In the genomic region with DNA sequence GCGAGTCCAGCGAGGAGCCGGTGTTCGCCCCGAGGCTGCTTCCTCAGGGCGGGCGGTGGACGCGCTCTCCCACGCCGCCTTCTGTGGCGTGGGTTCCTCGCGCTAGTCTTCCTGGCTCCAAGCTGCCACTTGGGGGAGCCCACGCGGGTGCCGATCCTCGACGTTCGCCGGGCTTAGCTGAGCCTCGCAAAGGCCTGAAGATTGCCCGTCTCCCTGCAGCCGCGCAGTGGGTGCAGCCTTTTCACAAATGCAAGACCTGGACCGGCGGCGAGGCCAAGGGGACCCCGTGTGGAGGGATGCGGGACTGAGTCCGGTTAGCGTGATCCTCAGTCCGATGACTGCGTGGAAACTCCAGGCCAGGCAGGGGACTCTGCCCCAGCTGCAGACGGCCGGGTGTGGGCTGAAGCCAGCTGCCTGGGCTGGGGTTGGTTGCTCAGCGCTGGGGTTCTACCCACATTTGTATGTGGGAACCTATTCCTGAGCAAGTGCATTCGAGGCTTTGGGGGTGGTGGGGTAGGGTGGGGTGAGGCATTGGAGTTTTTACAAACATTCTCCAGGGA, we compare ENCODE assay signal across 8 cellular contexts. TPM values are rescaled to one million over a fixed set of nuclear protein-coding genes. Genes with fewer than 3 reads are reported as not detected.
DNase-seq lines count a peak whose midpoint lies in the region; ATAC-seq and TF ChIP-seq lines count a peak whose summit lies in the region.

No MANE protein-coding gene starts in this region.

- 0% methylated on average over 15 to 22 of the region's 38 CpGs for WGBS in lower leg skin, 2 donors
- 1% methylated on average over 36 of the region's 38 CpGs; no CpG with 5 or more reads in 1 of the 2 donors for WGBS in transverse colon (ENCODE audit: low coverage in 1 of 2), 2 donors

- intact Hi-C loops in lower leg skin (cut with DNase I; ENCODE audit: low total_unique reads): loop anchor here (5.0 kb wide), 1 partner anchor 645 kb away; no protein-coding TSS in a partner anchor
- intact Hi-C loops in transverse colon (cut with DNase I; ENCODE audit: low total_unique reads): no loop called here

- peak in 3 of 4 experiments; percentile 69 to 77 (median 77) for DNase-seq in activated CD4-positive, CD25-positive, alpha-beta regulatory T cell (lab: John Stamatoyannopoulos, UW)
- DNase-seq in H7 (peak; percentile 72), NCI-H345 (lab: John Stamatoyannopoulos, UW) (peak; percentile 92), lower leg skin (ENCODE audit: low spot score in 2 of 2) (peak in 1 of 2 donors; percentile 95), transverse colon (no peak), A172 (ENCODE audit: low spot score) (no peak)

- H3K4me3 Mint-ChIP-seq in brain: peak overlapping the region; percentile 90 to 97 (median 90)

- H3K36me3 ChIP-seq in H7 (replicated peaks; ENCODE audit: control insufficient read depth, insufficient read depth, low read length): no peaks in the 10 kb centered on the region
- H3K36me3 ChIP-seq in transverse colon: no peaks in the 10 kb centered on the region

- peaks cover 0 to 8% (median 3%) of the 10 kb centered on the region in 5 experiments for H3K9me3 Mint-ChIP-seq in brain

- in situ Hi-C loops in transverse colon (cut with MboI; ENCODE audit: low pct_ligation_motif_present in 1 of 4, low pct_unique_long_range_greater_than_20kb in 1 of 4, low sequenced_read_pairs in 3 of 4): no loop called here

- H3K27me3 Mint-ChIP-seq in brain: peaks cover 12% of the 10 kb centered on the region

- peaks cover 58% of the 10 kb centered on the region for H3K4me1 Mint-ChIP-seq in brain

- H3K4me3 ChIP-seq in H7 (ENCODE audit: insufficient read depth, low read depth, low read length): peak overlapping the region; percentile 85
- H3K4me3 ChIP-seq in lower leg skin (ENCODE audit: low read depth, poor library complexity, severe bottlenecking): peak overlapping the region; percentile 46
- H3K4me3 ChIP-seq in transverse colon: peak overlapping the region; percentile 35 to 89 (median 71)

- no peaks in the 10 kb centered on the region for H3K36me3 Mint-ChIP-seq in brain

- H3K27ac ChIP-seq in transverse colon: peak overlapping the region; percentile 90 to 95 (median 94)

- H3K27ac Mint-ChIP-seq in brain: peak overlapping the region; percentile 90 to 98 (median 94)

- H3K27me3 ChIP-seq in H7 (ENCODE audit: control insufficient read depth, insufficient read depth, low read length): 0 out of 2 replicates have a peak, but pooled peaks cover 2% of the 10 kb centered on the region
- H3K27me3 ChIP-seq in transverse colon: no peaks in the 10 kb centered on the region

- no peaks in the 10 kb centered on the region for H3K9me3 ChIP-seq in transverse colon

- H3K4me1 ChIP-seq in transverse colon: peaks cover 9 to 28% (median 22%) of the 10 kb centered on the region in 4 donors

- TF ChIP-seq EP300 in transverse colon (IDR thresholded peaks at IDR 0.05; ENCODE audit: low read depth): no peak

- no peak for TF ChIP-seq POLR2A in lower leg skin (IDR thresholded peaks at IDR 0.05)
- TF ChIP-seq POLR2A in transverse colon (IDR thresholded peaks at IDR 0.05): no peak

- ATAC-seq in activated CD4-positive, CD25-positive, alpha-beta regulatory T cell treated with anti-CD3 and anti-CD28 coated beads, Interleukin-2, amount 50 U/mL, for 24 hours: no peak

- peak; percentile 60 to 68 for TF ChIP-seq CTCF in brain (conservative IDR thresholded peaks at IDR 0.05)
- TF ChIP-seq CTCF in lower leg skin (IDR thresholded peaks at IDR 0.05): no peak
- peak; percentile 38 to 70 (median 48) for TF ChIP-seq CTCF in transverse colon (IDR thresholded peaks at IDR 0.05)

RNA-seq across cellular contexts. Expression of a gene that starts 16.6 kb away (rescaled TPM):
- total RNA-seq in H7 (2014; rRNA removed; shearing (Covaris generic)): 54.8 and 57.7 TPM in 2 replicates
- polyA plus RNA-seq in brain (ENCODE audit: insufficient read depth, low read depth, low replicate concordance): 240 TPM
- 10 to 100 TPM in 3 of 4 donors, 1 to 10 TPM in 1; 9.4 to 27.4 (median 18.0) TPM for total RNA-seq in lower leg skin
- 10 to 100 TPM; 12.5 to 23.6 (median 17.1) TPM for total RNA-seq in transverse colon
- 85.2 and 86.5 TPM in 2 replicates for total RNA-seq in A172 (2014; rRNA removed; shearing (Covaris generic))

RNA-seq across cellular contexts. Expression of a gene that starts 45.6 kb away (rescaled TPM):
- total RNA-seq in H7 (2014; rRNA removed; shearing (Covaris generic)): not detected in 2 replicates
- polyA plus RNA-seq in brain (ENCODE audit: insufficient read depth, low read depth, low replicate concordance): not detected
- not detected for total RNA-seq in lower leg skin
- total RNA-seq in transverse colon: not detected
- total RNA-seq in A172 (2014; rRNA removed; shearing (Covaris generic)): not detected in 2 replicates

RNA-seq across cellular contexts. Expression of a gene that starts 48.2 kb away (rescaled TPM):
- total RNA-seq in H7 (2014; rRNA removed; shearing (Covaris generic)): 2.4 and 3.0 TPM in 2 replicates
- polyA plus RNA-seq in brain (ENCODE audit: insufficient read depth, low read depth, low replicate concordance): 4.7 TPM
- under 1 TPM in 1 of 4 donors, not detected in 3; 0.62 TPM for total RNA-seq in lower leg skin
- under 1 TPM in 1 of 4 donors, not detected in 3; 0.48 TPM for total RNA-seq in transverse colon
- not detected in 2 replicates for total RNA-seq in A172 (2014; rRNA removed; shearing (Covaris generic))

Comparison
In these comparisons a context has a peak if more than half of its experiments do, and no peak if none do; other contexts are left out.
1. DNase-seq: peak in activated CD4-positive, CD25-positive, alpha-beta regulatory T cell (3 of 4), H7 (single experiment) and NCI-H345 (single experiment); none in transverse colon (single experiment) and A172 (single experiment).
2. CTCF ChIP-seq: peak in brain (2 of 2) and transverse colon (5 of 5); none in lower leg skin (0 of 3).
3. Peak in every context shown above with its lines, with median percentiles within 50 percentile points of each other: H3K4me3 ChIP-seq.